Comparison of ENCODE assay signal across 9 cellular contexts in genomic region chr1:101996830-101997485, GRCh38.
DNase-seq lines count a peak whose midpoint lies in the region; ATAC-seq lines count a peak whose summit lies in the region.
"Had no signal": no experiment of that assay in that cellular context is flagged by ENCODE, and none has a peak within 500 bp of the region (broad histone marks: within the 10 kb centered on the region; RNA-seq: fewer than 3 reads in every experiment).

TSS of gene OLFM3 (minus strand) at chr1:101996926.

- peaks cover 2% of the 10 kb centered on the region for H3K9me3 Mint-ChIP-seq in stimulated activated effector memory CD8-positive, alpha-beta T cell treated with anti-CD3 and anti-CD28 coated beads, Interleukin-12 subunit alpha, Interleukin-12 subunit beta, amount 100 ng/mL, for 72 hours
- H3K9me3 Mint-ChIP-seq in activated T-cell treated with anti-CD3 and anti-CD28 coated beads, Interleukin-2, amount 50 U/mL, for 24 hours = no peaks in the 10 kb centered on the region

- no peak within 1 kb of the TSS for H3K4me3 Mint-ChIP-seq in stimulated activated effector memory CD8-positive, alpha-beta T cell treated with anti-CD3 and anti-CD28 coated beads, Interleukin-12 subunit alpha, Interleukin-12 subunit beta, amount 100 ng/mL, for 72 hours
- H3K4me3 Mint-ChIP-seq in activated T-cell treated with anti-CD3 and anti-CD28 coated beads, Interleukin-2, amount 50 U/mL, for 24 hours = no peak within 1 kb of the TSS
- H3K4me3 Mint-ChIP-seq: IgD-negative memory B cell had no signal

- H3K27ac Mint-ChIP-seq in stimulated activated effector memory CD8-positive, alpha-beta T cell treated with anti-CD3 and anti-CD28 coated beads, Interleukin-12 subunit alpha, Interleukin-12 subunit beta, amount 100 ng/mL, for 72 hours = no peak within 1 kb of the TSS
- H3K27ac Mint-ChIP-seq in activated T-cell treated with anti-CD3 and anti-CD28 coated beads, Interleukin-2, amount 50 U/mL, for 24 hours = no peak within 1 kb of the TSS
- H3K27ac Mint-ChIP-seq: IgD-negative memory B cell had no signal

- H3K36me3 Mint-ChIP-seq in stimulated activated effector memory CD8-positive, alpha-beta T cell treated with anti-CD3 and anti-CD28 coated beads, Interleukin-12 subunit alpha, Interleukin-12 subunit beta, amount 100 ng/mL, for 72 hours = no peaks in the 10 kb centered on the region
- no peaks in the 10 kb centered on the region for H3K36me3 Mint-ChIP-seq in activated T-cell treated with anti-CD3 and anti-CD28 coated beads, Interleukin-2, amount 50 U/mL, for 24 hours (ENCODE audit: low read depth)
- H3K36me3 Mint-ChIP-seq: IgD-negative memory B cell had no signal

- peaks cover 20% of the 10 kb centered on the region for H3K27me3 Mint-ChIP-seq in activated T-cell treated with anti-CD3 and anti-CD28 coated beads, Interleukin-2, amount 50 U/mL, for 24 hours

- intact Hi-C loops in head of caudate nucleus (cut with DNase I) = no loop called here

- peak; percentile 46 for ATAC-seq in stimulated activated effector memory CD8-positive, alpha-beta T cell treated with anti-CD3 and anti-CD28 coated beads, Interleukin-12 subunit alpha, Interleukin-12 subunit beta, amount 100 ng/mL, for 72 hours
- no peak for ATAC-seq in HG03565 (IDR thresholded peaks at IDR 0.05; ENCODE audit: unreplicated experiment)

- peak in 2 of 3 experiments; percentile 69 to 83 for DNase-seq in NCI-H1417 (lab: John Stamatoyannopoulos, UW)
- no peak for DNase-seq in NCI-H1417 treated with DMSO at 0.1 percent for 48 hours (lab: John Stamatoyannopoulos, UW)
- peak; percentile 52 for DNase-seq in NCI-H82 treated with DMSO at 0.1 percent for 48 hours (lab: John Stamatoyannopoulos, UW; ENCODE audit: unreplicated experiment)
- peak; percentile 13 to 81 (median 56) for DNase-seq in head of caudate nucleus
- no peak for DNase-seq in stimulated activated effector memory CD8-positive, alpha-beta T cell treated with anti-CD3 and anti-CD28 coated beads, Interleukin-12 subunit alpha, Interleukin-12 subunit beta, amount 100 ng/mL, for 72 hours (ENCODE audit: low spot score in 2 of 2)
- DNase-seq in activated T-cell treated with anti-CD3 and anti-CD28 coated beads, Interleukin-2, amount 50 U/mL, for 24 hours = no peak
- no peak for DNase-seq in stimulated activated naive CD4-positive, alpha-beta T cell (lab: John Stamatoyannopoulos, UW)

- no peaks in the 10 kb centered on the region for H3K4me1 Mint-ChIP-seq in stimulated activated effector memory CD8-positive, alpha-beta T cell treated with anti-CD3 and anti-CD28 coated beads, Interleukin-12 subunit alpha, Interleukin-12 subunit beta, amount 100 ng/mL, for 72 hours
- H3K4me1 Mint-ChIP-seq in activated T-cell treated with anti-CD3 and anti-CD28 coated beads, Interleukin-2, amount 50 U/mL, for 24 hours (ENCODE audit: low read depth) = no peaks in the 10 kb centered on the region

Comparison
In these comparisons a context has a peak if more than half of its experiments do, and no peak if none do; other contexts are left out.
1. DNase-seq: peak in NCI-H1417 (2 of 3), NCI-H82 treated with DMSO at 0.1 percent for 48 hours (single experiment) and head of caudate nucleus (42 of 42); none in NCI-H1417 treated with DMSO at 0.1 percent for 48 hours (single experiment), stimulated activated effector memory CD8-positive, alpha-beta T cell treated with anti-CD3 and anti-CD28 coated beads, Interleukin-12 subunit alpha, Interleukin-12 subunit beta, amount 100 ng/mL, for 72 hours (0 of 2), activated T-cell treated with anti-CD3 and anti-CD28 coated beads, Interleukin-2, amount 50 U/mL, for 24 hours (single experiment) and stimulated activated naive CD4-positive, alpha-beta T cell (0 of 6).